In genomic region chr4:83558693-83559092, GRCh38 we compare ENCODE assay signal across 8 cellular contexts. TPM values are rescaled to one million over a fixed set of nuclear protein-coding genes. Genes with fewer than 3 reads are reported as not detected.
DNase-seq lines count a peak whose midpoint lies in the region; ATAC-seq lines count a peak whose summit lies in the region.

No MANE protein-coding gene starts in this region.

- H3K9me3 Mint-ChIP-seq in activated CD4-positive, alpha-beta T cell treated with anti-CD3 and anti-CD28 coated beads for 36 hours (ENCODE audit: low read depth) = no peaks in the 10 kb centered on the region
- H3K9me3 Mint-ChIP-seq in activated T-helper 2 cell treated with anti-CD3 and anti-CD28 coated beads, Interferon-gamma antibody, Interleukin-2, Interleukin-4, amounts not matched to agents 10 μg/mL and 5 μg/mL and 100 μg/mL, durations not matched to agents 14 hours and 24 hours and 36 hours = no peaks in the 10 kb centered on the region

- peaks cover 11% of the 10 kb centered on the region for H3K4me1 Mint-ChIP-seq in activated CD4-positive, alpha-beta T cell treated with anti-CD3 and anti-CD28 coated beads for 36 hours
- H3K4me1 Mint-ChIP-seq in activated T-helper 2 cell treated with anti-CD3 and anti-CD28 coated beads, Interferon-gamma antibody, Interleukin-2, Interleukin-4, amounts not matched to agents 10 μg/mL and 5 μg/mL and 100 μg/mL, durations not matched to agents 14 hours and 24 hours and 36 hours (ENCODE audit: low read depth) = peaks cover 56% of the 10 kb centered on the region

- ATAC-seq in activated CD4-positive, alpha-beta T cell treated with anti-CD3 and anti-CD28 coated beads for 36 hours = peak; percentile 71
- ATAC-seq in GM18909 (IDR thresholded peaks at IDR 0.05; ENCODE audit: poor library complexity, unreplicated experiment) (no peak), GM19463 (IDR thresholded peaks at IDR 0.05; ENCODE audit: unreplicated experiment) (no peak)

- DNase-seq in activated CD4-positive, alpha-beta T cell treated with anti-CD3 and anti-CD28 coated beads for 36 hours = no peak
- DNase-seq in activated CD4-positive, alpha-beta T cell treated with anti-CD3 and anti-CD28 coated beads, Interleukin-2, amount 50 U/mL, for 48 hours = no peak
- DNase-seq in MV-4-11 (lab: John Stamatoyannopoulos, UW) (peak; percentile 92), renal cortical epithelial cell (ENCODE audit: low read depth) (peak; percentile 78), foreskin melanocyte (no peak)
- no peak for DNase-seq in activated T-helper 2 cell treated with anti-CD3 and anti-CD28 coated beads, Interferon-gamma antibody, Interleukin-2, Interleukin-4, amounts not matched to agents 10 μg/mL and 5 μg/mL and 100 μg/mL, durations not matched to agents 14 hours and 24 hours and 36 hours (ENCODE audit: low spot score)

- CTCF ChIA-PET in activated CD4-positive, alpha-beta T cell treated with anti-CD3 and anti-CD28 coated beads for 36 hours (lab: Charles Lee) = no interaction called here

- POLR2A ChIA-PET in activated CD4-positive, alpha-beta T cell treated with anti-CD3 and anti-CD28 coated beads for 36 hours (lab: Charles Lee) = no interaction called here

- intact Hi-C loops in activated CD4-positive, alpha-beta T cell treated with anti-CD3 and anti-CD28 coated beads for 36 hours (cut with DNase I, micrococcal nuclease) = no loop called here
- intact Hi-C loops in activated T-helper 2 cell treated with anti-CD3 and anti-CD28 coated beads, Interferon-gamma antibody, Interleukin-2, Interleukin-4, amounts not matched to agents 10 μg/mL and 5 μg/mL and 100 μg/mL, durations not matched to agents 14 hours and 24 hours and 36 hours (cut with micrococcal nuclease) = loop anchor here (1.0 to 5.0 kb wide), 6 partner anchors 10 to 340 kb away; no protein-coding TSS in a partner anchor

- no peak overlapping the region for H3K27ac Mint-ChIP-seq in activated CD4-positive, alpha-beta T cell treated with anti-CD3 and anti-CD28 coated beads for 36 hours
- peak overlapping the region; percentile 58 for H3K27ac Mint-ChIP-seq in activated T-helper 2 cell treated with anti-CD3 and anti-CD28 coated beads, Interferon-gamma antibody, Interleukin-2, Interleukin-4, amounts not matched to agents 10 μg/mL and 5 μg/mL and 100 μg/mL, durations not matched to agents 14 hours and 24 hours and 36 hours

- H3K4me3 Mint-ChIP-seq in activated CD4-positive, alpha-beta T cell treated with anti-CD3 and anti-CD28 coated beads for 36 hours = no peak overlapping the region
- H3K4me3 Mint-ChIP-seq in activated T-helper 2 cell treated with anti-CD3 and anti-CD28 coated beads, Interferon-gamma antibody, Interleukin-2, Interleukin-4, amounts not matched to agents 10 μg/mL and 5 μg/mL and 100 μg/mL, durations not matched to agents 14 hours and 24 hours and 36 hours (ENCODE audit: low read depth) = peak overlapping the region; percentile 2

- H3K27me3 Mint-ChIP-seq in activated CD4-positive, alpha-beta T cell treated with anti-CD3 and anti-CD28 coated beads for 36 hours = no peaks in the 10 kb centered on the region
- peaks cover 13% of the 10 kb centered on the region for H3K27me3 Mint-ChIP-seq in activated T-helper 2 cell treated with anti-CD3 and anti-CD28 coated beads, Interferon-gamma antibody, Interleukin-2, Interleukin-4, amounts not matched to agents 10 μg/mL and 5 μg/mL and 100 μg/mL, durations not matched to agents 14 hours and 24 hours and 36 hours (ENCODE audit: low read depth)

- H3K36me3 Mint-ChIP-seq in activated CD4-positive, alpha-beta T cell treated with anti-CD3 and anti-CD28 coated beads for 36 hours (ENCODE audit: low read depth) = no peaks in the 10 kb centered on the region
- no peaks in the 10 kb centered on the region for H3K36me3 Mint-ChIP-seq in activated T-helper 2 cell treated with anti-CD3 and anti-CD28 coated beads, Interferon-gamma antibody, Interleukin-2, Interleukin-4, amounts not matched to agents 10 μg/mL and 5 μg/mL and 100 μg/mL, durations not matched to agents 14 hours and 24 hours and 36 hours (ENCODE audit: low read depth)

RNA-seq across cellular contexts. Expression of gene GPAT3, which starts 22.8 kb away (rescaled TPM):
- total RNA-seq in activated CD4-positive, alpha-beta T cell treated with anti-CD3 and anti-CD28 coated beads for 36 hours = 1 to 10 TPM; 1.3 to 1.6 TPM
- total RNA-seq in activated T-helper 2 cell treated with anti-CD3 and anti-CD28 coated beads, Interferon-gamma antibody, Interleukin-2, Interleukin-4, amounts not matched to agents 10 μg/mL and 5 μg/mL and 100 μg/mL, durations not matched to agents 14 hours and 24 hours and 36 hours = 8.8 and 9.7 TPM in 2 replicates
- 6.7 and 18.9 TPM in 2 replicates for total RNA-seq in renal cortical epithelial cell

Comparison
In these comparisons a context has a peak if more than half of its experiments do, and no peak if none do; other contexts are left out.
1. DNase-seq: peak in MV-4-11 (single experiment) and renal cortical epithelial cell (single experiment); none in activated CD4-positive, alpha-beta T cell treated with anti-CD3 and anti-CD28 coated beads for 36 hours (single experiment), activated CD4-positive, alpha-beta T cell treated with anti-CD3 and anti-CD28 coated beads, Interleukin-2, amount 50 U/mL, for 48 hours (0 of 2), activated T-helper 2 cell treated with anti-CD3 and anti-CD28 coated beads, Interferon-gamma antibody, Interleukin-2, Interleukin-4, amounts not matched to agents 10 μg/mL and 5 μg/mL and 100 μg/mL, durations not matched to agents 14 hours and 24 hours and 36 hours (single experiment) and foreskin melanocyte (single experiment).